In the genomic region with DNA sequence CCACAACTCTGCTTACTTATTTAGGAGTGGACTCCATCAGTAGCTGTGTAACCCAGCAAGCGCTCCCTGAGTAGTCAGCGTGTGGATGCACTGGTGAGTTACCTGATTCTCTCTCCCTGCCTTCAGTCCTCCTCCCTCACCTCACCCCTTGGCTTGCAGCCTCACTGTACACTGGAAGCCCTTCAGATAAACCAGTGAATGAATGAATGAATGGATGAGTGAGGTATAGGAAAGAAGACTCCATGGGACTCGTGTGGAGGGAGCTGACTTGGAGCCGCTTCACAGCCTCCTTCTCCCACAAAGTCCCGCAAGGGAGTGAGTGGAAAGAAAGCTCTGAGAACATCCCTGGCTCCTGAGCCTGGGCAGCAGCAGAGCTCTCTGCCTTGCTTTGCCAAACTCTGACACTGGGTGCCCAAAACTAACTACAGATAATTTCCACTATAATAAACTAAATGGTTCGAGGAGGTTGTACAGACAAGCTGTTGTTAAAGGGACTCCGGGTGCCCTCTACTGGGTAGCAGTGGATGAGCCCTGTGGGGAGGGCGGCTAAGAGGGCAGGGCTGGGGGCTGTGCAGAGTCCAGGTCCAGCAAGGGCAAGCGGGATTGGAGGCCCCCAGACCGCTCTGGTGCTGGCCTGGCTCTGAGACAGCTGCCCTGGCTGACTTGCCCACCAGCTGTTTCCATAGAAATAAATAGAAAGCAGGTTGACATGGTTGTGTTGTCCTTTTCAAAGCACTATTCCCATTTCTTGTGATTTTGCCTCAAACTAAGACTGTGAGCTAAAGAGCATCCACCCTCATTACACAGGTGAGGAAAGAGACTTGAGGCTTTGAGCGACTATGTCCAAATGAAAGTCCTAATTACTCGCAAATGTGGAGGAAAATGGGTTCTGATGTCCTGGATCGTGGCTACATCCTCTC, we compare ENCODE assay signal across 8 cellular contexts.
DNase-seq lines count a peak whose midpoint lies in the region; ATAC-seq and TF ChIP-seq lines count a peak whose summit lies in the region.

No MANE protein-coding gene starts in this region.

- TF ChIP-seq RAD21 in Ishikawa (IDR thresholded peaks at IDR 0.05; ENCODE audit: low read depth), result peak; percentile 84

- no peak overlapping the region for H3K4me3 ChIP-seq in testis
- no peak overlapping the region for H3K4me3 ChIP-seq in uterus
- H3K4me3 ChIP-seq in gastrocnemius medialis, result no peak overlapping the region

- ATAC-seq in activated T-cell treated with anti-CD3 and anti-CD28 coated beads, Interleukin-2, amount 50 U/mL, for 4 hours, result peak; percentile 51
- ATAC-seq in gastrocnemius medialis, result no peak

- intact Hi-C loops in testis (cut with DNase I; ENCODE audit: low total_unique reads) (no loop called here), uterus (cut with DNase I; ENCODE audit: low total_unique reads) (no loop called here), gastrocnemius medialis (cut with DNase I; ENCODE audit: low total_unique reads) (no loop called here)

- H3K9me3 Mint-ChIP-seq in activated T-cell treated with anti-CD3 and anti-CD28 coated beads, Interleukin-2, amount 50 U/mL, for 4 hours, result no peaks in the 10 kb centered on the region

- H3K27me3 Mint-ChIP-seq in activated T-cell treated with anti-CD3 and anti-CD28 coated beads, Interleukin-2, amount 50 U/mL, for 4 hours (ENCODE audit: low read depth), result peaks cover 24% of the 10 kb centered on the region

- in situ Hi-C loops in gastrocnemius medialis (cut with MboI; ENCODE audit: low sequenced_read_pairs in 4 of 4), result no loop called here

- no peak for TF ChIP-seq EP300 in Ishikawa (IDR thresholded peaks at IDR 0.05; ENCODE audit: borderline replicate concordance)

- H3K27ac ChIP-seq in testis (no peak overlapping the region), uterus (no peak overlapping the region), gastrocnemius medialis (no peak overlapping the region)

- H3K27me3 ChIP-seq in testis (no peaks in the 10 kb centered on the region), uterus (no peaks in the 10 kb centered on the region), gastrocnemius medialis (peaks cover 0 to 6% (median 4%) of the 10 kb centered on the region in 3 donors)

- TF ChIP-seq POLR2A in testis (IDR thresholded peaks at IDR 0.05), result no peak
- TF ChIP-seq POLR2A in uterus (IDR thresholded peaks at IDR 0.05), result no peak
- TF ChIP-seq POLR2A in gastrocnemius medialis (IDR thresholded peaks at IDR 0.05), result no peak

- H3K4me3 Mint-ChIP-seq in activated T-cell treated with anti-CD3 and anti-CD28 coated beads, Interleukin-2, amount 50 U/mL, for 4 hours, result no peak overlapping the region

- TF ChIP-seq CTCF in testis (IDR thresholded peaks at IDR 0.05), result peak in 2 of 3 experiments; percentile 15 to 33
- TF ChIP-seq CTCF in uterus (IDR thresholded peaks at IDR 0.05), result no peak
- TF ChIP-seq CTCF in gastrocnemius medialis (IDR thresholded peaks at IDR 0.05 in 4 of 5, conservative IDR thresholded peaks at IDR 0.05 in 1 of 5), result no peak

- no peaks in the 10 kb centered on the region for H3K4me1 ChIP-seq in testis
- no peaks in the 10 kb centered on the region for H3K4me1 ChIP-seq in uterus
- no peaks in the 10 kb centered on the region for H3K4me1 ChIP-seq in gastrocnemius medialis

- DNase-seq in GM03348 (ENCODE audit: low spot score) (peak; percentile 87), iPS-NIHi11 (ENCODE audit: low spot score) (peak; percentile 60), testis (peak; percentile 47), ecto neural progenitor cell (ENCODE audit: low spot score) (no peak), uterus (no peak), gastrocnemius medialis (no peak)
- no peak for DNase-seq in activated T-cell treated with anti-CD3 and anti-CD28 coated beads, Interleukin-2, amount 50 U/mL, for 4 hours

- no peaks in the 10 kb centered on the region for H3K36me3 ChIP-seq in testis (ENCODE audit: low read depth, missing control alignments)
- H3K36me3 ChIP-seq in uterus, result no peaks in the 10 kb centered on the region
- no peaks in the 10 kb centered on the region for H3K36me3 ChIP-seq in gastrocnemius medialis

- WGBS in testis, 2 donors, result 79% methylated on average over 13 of the region's 13 CpGs

- no peaks in the 10 kb centered on the region for H3K4me1 Mint-ChIP-seq in activated T-cell treated with anti-CD3 and anti-CD28 coated beads, Interleukin-2, amount 50 U/mL, for 4 hours (ENCODE audit: low read depth)

- H3K36me3 Mint-ChIP-seq in activated T-cell treated with anti-CD3 and anti-CD28 coated beads, Interleukin-2, amount 50 U/mL, for 4 hours (ENCODE audit: insufficient read depth), result no peaks in the 10 kb centered on the region

- H3K9me3 ChIP-seq in testis, result no peaks in the 10 kb centered on the region
- H3K9me3 ChIP-seq in uterus, result no peaks in the 10 kb centered on the region
- no peaks in the 10 kb centered on the region for H3K9me3 ChIP-seq in gastrocnemius medialis

TF ChIP-seq in Ishikawa, 13 proteins besides CTCF, POLR2A, EP300 and RAD21:
- TF ChIP-seq CEBPB (IDR thresholded peaks at IDR 0.05) (no peak), USF1 (IDR thresholded peaks at IDR 0.05) (no peak), TAF1 (IDR thresholded peaks at IDR 0.05; ENCODE audit: low read depth) (no peak), ZBTB7A (IDR thresholded peaks at IDR 0.05; ENCODE audit: low read depth) (no peak), FOXM1 (IDR thresholded peaks at IDR 0.05; ENCODE audit: borderline replicate concordance, low read depth) (no peak), NFIC (IDR thresholded peaks at IDR 0.05) (no peak), TCF12 (IDR thresholded peaks at IDR 0.05; ENCODE audit: low read depth) (no peak), TEAD4 (IDR thresholded peaks at IDR 0.05) (no peak), EGR1 (IDR thresholded peaks at IDR 0.05) (no peak), YY1 (IDR thresholded peaks at IDR 0.05; ENCODE audit: low read depth) (no peak), CREB1 (IDR thresholded peaks at IDR 0.05; ENCODE audit: low read depth) (no peak)
- TF ChIP-seq, protein P1, sequence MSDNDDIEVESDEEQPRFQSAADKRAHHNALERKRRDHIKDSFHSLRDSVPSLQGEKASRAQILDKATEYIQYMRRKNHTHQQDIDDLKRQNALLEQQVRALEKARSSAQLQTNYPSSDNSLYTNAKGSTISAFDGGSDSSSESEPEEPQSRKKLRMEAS (IDR thresholded peaks at IDR 0.05), result no peak
- TF ChIP-seq, protein P2, sequence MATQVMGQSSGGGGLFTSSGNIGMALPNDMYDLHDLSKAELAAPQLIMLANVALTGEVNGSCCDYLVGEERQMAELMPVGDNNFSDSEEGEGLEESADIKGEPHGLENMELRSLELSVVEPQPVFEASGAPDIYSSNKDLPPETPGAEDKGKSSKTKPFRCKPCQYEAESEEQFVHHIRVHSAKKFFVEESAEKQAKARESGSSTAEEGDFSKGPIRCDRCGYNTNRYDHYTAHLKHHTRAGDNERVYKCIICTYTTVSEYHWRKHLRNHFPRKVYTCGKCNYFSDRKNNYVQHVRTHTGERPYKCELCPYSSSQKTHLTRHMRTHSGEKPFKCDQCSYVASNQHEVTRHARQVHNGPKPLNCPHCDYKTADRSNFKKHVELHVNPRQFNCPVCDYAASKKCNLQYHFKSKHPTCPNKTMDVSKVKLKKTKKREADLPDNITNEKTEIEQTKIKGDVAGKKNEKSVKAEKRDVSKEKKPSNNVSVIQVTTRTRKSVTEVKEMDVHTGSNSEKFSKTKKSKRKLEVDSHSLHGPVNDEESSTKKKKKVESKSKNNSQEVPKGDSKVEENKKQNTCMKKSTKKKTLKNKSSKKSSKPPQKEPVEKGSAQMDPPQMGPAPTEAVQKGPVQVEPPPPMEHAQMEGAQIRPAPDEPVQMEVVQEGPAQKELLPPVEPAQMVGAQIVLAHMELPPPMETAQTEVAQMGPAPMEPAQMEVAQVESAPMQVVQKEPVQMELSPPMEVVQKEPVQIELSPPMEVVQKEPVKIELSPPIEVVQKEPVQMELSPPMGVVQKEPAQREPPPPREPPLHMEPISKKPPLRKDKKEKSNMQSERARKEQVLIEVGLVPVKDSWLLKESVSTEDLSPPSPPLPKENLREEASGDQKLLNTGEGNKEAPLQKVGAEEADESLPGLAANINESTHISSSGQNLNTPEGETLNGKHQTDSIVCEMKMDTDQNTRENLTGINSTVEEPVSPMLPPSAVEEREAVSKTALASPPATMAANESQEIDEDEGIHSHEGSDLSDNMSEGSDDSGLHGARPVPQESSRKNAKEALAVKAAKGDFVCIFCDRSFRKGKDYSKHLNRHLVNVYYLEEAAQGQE (IDR thresholded peaks at IDR 0.05; ENCODE audit: low read depth), result no peak

Comparison
In these comparisons a context has a peak if more than half of its experiments do, and no peak if none do; other contexts are left out.
1. DNase-seq: peak in GM03348 (single experiment), iPS-NIHi11 (single experiment) and testis (single experiment); none in activated T-cell treated with anti-CD3 and anti-CD28 coated beads, Interleukin-2, amount 50 U/mL, for 4 hours (single experiment), ecto neural progenitor cell (single experiment), uterus (0 of 2) and gastrocnemius medialis (0 of 2).
2. ATAC-seq: peak in activated T-cell treated with anti-CD3 and anti-CD28 coated beads, Interleukin-2, amount 50 U/mL, for 4 hours (2 of 2); none in gastrocnemius medialis (0 of 2).
3. CTCF ChIP-seq: peak in testis (2 of 3); none in uterus (0 of 4) and gastrocnemius medialis (0 of 5).